8 cellular contexts compared by ENCODE assay signal in the genomic region with DNA sequence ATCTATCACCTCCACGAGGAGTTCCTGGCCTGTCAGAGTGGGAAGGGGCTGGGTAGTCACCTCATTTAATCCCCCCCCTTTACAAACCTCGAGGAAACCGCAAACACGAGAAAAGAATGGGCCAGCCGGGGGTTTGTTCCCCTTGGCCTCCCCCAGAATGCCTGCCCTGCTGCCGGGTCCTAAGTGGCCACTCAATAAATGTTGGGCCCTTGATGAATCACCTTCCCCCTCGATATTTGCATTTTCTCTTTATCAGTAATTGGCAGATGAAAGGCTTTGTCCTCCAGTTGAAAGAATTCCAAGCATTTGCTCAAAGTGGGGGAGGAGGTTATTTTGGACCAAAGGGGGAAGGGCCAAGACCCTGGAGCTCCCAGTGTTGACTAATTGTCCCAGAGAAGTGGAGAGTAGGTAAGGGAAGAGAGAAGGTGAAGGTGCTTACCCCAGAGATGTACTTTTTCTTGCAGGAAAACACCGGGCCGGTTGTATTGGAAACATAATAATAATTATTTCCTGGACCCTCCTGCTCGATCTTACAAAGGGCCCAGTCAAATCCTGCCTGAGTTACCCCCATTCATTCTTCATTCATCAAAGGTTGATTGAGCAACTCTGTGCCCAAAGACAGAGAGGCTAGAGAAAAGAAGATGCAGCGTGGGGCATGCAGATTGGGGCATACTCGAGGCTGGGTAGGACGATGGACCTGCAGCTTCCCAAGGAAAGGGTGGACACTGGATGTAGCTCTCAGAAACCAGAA. TPM values are rescaled to one million over a fixed set of nuclear protein-coding genes. Genes with fewer than 3 reads are reported as not detected.
DNase-seq lines count a peak whose midpoint lies in the region; FAIRE-seq and TF ChIP-seq lines count a peak whose summit lies in the region.

No MANE protein-coding gene starts in this region.

- no peaks in the 10 kb centered on the region for H3K27me3 Mint-ChIP-seq in neural crest cell (ENCODE audit: low read depth)

- no peaks in the 10 kb centered on the region for H3K9me3 Mint-ChIP-seq in neural crest cell

- H3K4me1 ChIP-seq in NT2/D1 (ENCODE audit: insufficient read depth, insufficient read length) (peaks cover 3% of the 10 kb centered on the region), kidney (ENCODE audit: control insufficient read depth in 1 of 2, insufficient read depth in 1 of 2, low read depth in 1 of 2, low read length in 2 of 2) (peaks cover 9 to 19% of the 10 kb centered on the region in 2 donors)
- peaks cover 36% of the 10 kb centered on the region for H3K4me1 ChIP-seq in effector memory CD4-positive, alpha-beta T cell (ENCODE audit: control insufficient read depth, insufficient read depth, low read length, poor library complexity, severe bottlenecking)

- H3K9ac ChIP-seq in NT2/D1 (ENCODE audit: insufficient read length, low read depth) (peak overlapping the region; percentile 87), kidney (ENCODE audit: low read length in 2 of 2) (no peak overlapping the region)

- peak overlapping the region; percentile 57 for H3K4me3 ChIP-seq in NT2/D1 (ENCODE audit: insufficient read length, low read depth)
- H3K4me3 ChIP-seq in effector memory CD4-positive, alpha-beta T cell (ENCODE audit: insufficient read depth, low read depth, low read length, poor library complexity, severe bottlenecking), result no peak overlapping the region
- no peak overlapping the region for H3K4me3 ChIP-seq in kidney (ENCODE audit: low read length in 2 of 2)

- peak overlapping the region; percentile 74 for H3K27ac Mint-ChIP-seq in neural crest cell (ENCODE audit: unreplicated experiment)

- TF ChIP-seq CTCF in neural crest cell (conservative IDR thresholded peaks at IDR 0.05), result no peak
- TF ChIP-seq CTCF in kidney (IDR thresholded peaks at IDR 0.05; ENCODE audit: borderline replicate concordance, extremely low read depth, insufficient read depth), result no peak

- peak overlapping the region; percentile 99 for H3K4me3 Mint-ChIP-seq in neural crest cell

- peak overlapping the region; percentile 81 for H3K27ac ChIP-seq in effector memory CD4-positive, alpha-beta T cell (ENCODE audit: insufficient read depth, low read length, poor library complexity, severe bottlenecking)
- no peak overlapping the region for H3K27ac ChIP-seq in kidney (ENCODE audit: low read depth in 2 of 2, low read length in 2 of 2)

- no peaks in the 10 kb centered on the region for H3K27me3 ChIP-seq in NT2/D1 (ENCODE audit: insufficient read depth, insufficient read length)
- no peaks in the 10 kb centered on the region for H3K27me3 ChIP-seq in effector memory CD4-positive, alpha-beta T cell (replicated peaks; ENCODE audit: control insufficient read depth, insufficient read depth, low read length, poor library complexity, severe bottlenecking)

- H3K4me1 Mint-ChIP-seq in neural crest cell, result peaks cover 47% of the 10 kb centered on the region

- H3K36me3 ChIP-seq in NT2/D1 (ENCODE audit: insufficient read depth, insufficient read length, low read length), result no peaks in the 10 kb centered on the region
- no peaks in the 10 kb centered on the region for H3K36me3 ChIP-seq in effector memory CD4-positive, alpha-beta T cell (ENCODE audit: control insufficient read depth, insufficient read depth, low read length)
- H3K36me3 ChIP-seq in kidney (ENCODE audit: control insufficient read depth in 1 of 2, insufficient read depth in 2 of 2, low read length in 2 of 2), result no peaks in the 10 kb centered on the region

- H3K9me3 ChIP-seq in NT2/D1 (ENCODE audit: insufficient read depth, low read length) (no peaks in the 10 kb centered on the region), kidney (ENCODE audit: control insufficient read depth in 1 of 2, low read length in 2 of 2) (no peaks in the 10 kb centered on the region)
- no peaks in the 10 kb centered on the region for H3K9me3 ChIP-seq in effector memory CD4-positive, alpha-beta T cell (ENCODE audit: control insufficient read depth, low read length)

- H3K36me3 Mint-ChIP-seq in neural crest cell (ENCODE audit: low read depth), result no peaks in the 10 kb centered on the region

- DNase-seq in COLO829 (ENCODE audit: low spot score), result peak; percentile 56
- peak; percentile 96 for DNase-seq in NT2/D1 (ENCODE audit: low read depth, low spot score)
- DNase-seq in effector memory CD4-positive, alpha-beta T cell, result no peak
- no peak for DNase-seq in neural crest cell (ENCODE audit: low read depth, low spot score)
- DNase-seq in HT-29 (ENCODE audit: low spot score), result no peak
- no peak for DNase-seq in NCI-H1092 treated with DMSO at 0.1 percent for 48 hours (lab: John Stamatoyannopoulos, UW)
- no peak for DNase-seq in mesenteric fat pad (ENCODE audit: low spot score)
- DNase-seq in kidney, result no peak

- intact Hi-C loops in kidney (cut with DNase I), result no loop called here

- no peak for FAIRE-seq in kidney (lab: Jason Lieb, UNC)

RNA-seq across cellular contexts. Expression of gene KDM2B, which starts 1.9 kb away (rescaled TPM):
- total RNA-seq in neural crest cell (79.2 and 85.6 TPM in 2 replicates), mesenteric fat pad (17.2 TPM), kidney (19.7 TPM)
- total RNA-seq in HT-29 (2014; rRNA removed; shearing (Covaris generic)), result 29.6 and 38.4 TPM in 2 replicates
- 6.2 TPM for polyA plus RNA-seq in kidney (ENCODE audit: insufficient read depth, low read depth, low replicate concordance)

RNA-seq across cellular contexts. Expression of gene ORAI1, which starts 43.6 kb away (rescaled TPM):
- total RNA-seq in neural crest cell, result 13.7 and 15.1 TPM in 2 replicates
- total RNA-seq in HT-29 (2014; rRNA removed; shearing (Covaris generic)), result 16.9 and 19.9 TPM in 2 replicates
- 19.8 TPM for total RNA-seq in mesenteric fat pad
- total RNA-seq in kidney, result 16.5 TPM
- polyA plus RNA-seq in kidney (ENCODE audit: insufficient read depth, low read depth, low replicate concordance), result 18.2 TPM

Comparison
In these comparisons a context has a peak if more than half of its experiments do, and no peak if none do; other contexts are left out.
1. DNase-seq: peak in COLO829 (single experiment) and NT2/D1 (single experiment); none in effector memory CD4-positive, alpha-beta T cell (0 of 3), neural crest cell (single experiment), HT-29 (single experiment), NCI-H1092 treated with DMSO at 0.1 percent for 48 hours (single experiment), mesenteric fat pad (single experiment) and kidney (single experiment).